8 cellular contexts compared by ENCODE assay signal in genomic region chr15:44593042-44593736, GRCh38. TPM values are rescaled to one million over a fixed set of nuclear protein-coding genes. Genes with fewer than 3 reads are reported as not detected.
DNase-seq lines count a peak whose midpoint lies in the region; ATAC-seq, FAIRE-seq and TF ChIP-seq lines count a peak whose summit lies in the region.

No MANE protein-coding gene starts in this region.

- H3K4me1 ChIP-seq in Loucy (ENCODE audit: insufficient read depth, low read length, poor library complexity, severe bottlenecking) = peaks cover 1% of the 10 kb centered on the region

- H3K9me3 ChIP-seq in Loucy (ENCODE audit: insufficient read depth, low read depth, low read length) = no peaks in the 10 kb centered on the region

- H2AFZ ChIP-seq in Loucy (ENCODE audit: low read length) = no peak overlapping the region

- ATAC-seq in naive B cell (ENCODE audit: low read depth in 2 of 2) (peak; percentile 64 to 72), HG02798 (IDR thresholded peaks at IDR 0.05; ENCODE audit: poor library complexity, unreplicated experiment) (no peak), GM21367 (IDR thresholded peaks at IDR 0.05; ENCODE audit: unreplicated experiment) (no peak)

- H3F3A ChIP-seq in Loucy (ENCODE audit: low read depth) = no peaks in the 10 kb centered on the region

- H3K27me3 Mint-ChIP-seq in naive B cell = no peaks in the 10 kb centered on the region

- peak; percentile 54 for TF ChIP-seq CTCF in Loucy (conservative IDR thresholded peaks at IDR 0.05; ENCODE audit: low read length)

- FAIRE-seq in GM12891 (lab: Jason Lieb, UNC) = no peak

- no peak overlapping the region for H3K4me3 Mint-ChIP-seq in naive B cell

- no peaks in the 10 kb centered on the region for H3K9me3 Mint-ChIP-seq in naive B cell

- no peak overlapping the region for H3K4me3 ChIP-seq in Loucy (ENCODE audit: low read length, poor library complexity, severe bottlenecking)

- H3K36me3 Mint-ChIP-seq in naive B cell = peaks cover 12 to 16% of the 10 kb centered on the region in 2 donors

- H3K9ac ChIP-seq in Loucy (ENCODE audit: low read depth, low read length, poor library complexity, severe bottlenecking) = no peak overlapping the region

- no peak overlapping the region for H3K4me2 ChIP-seq in Loucy (ENCODE audit: low read depth, low read length, poor library complexity, severe bottlenecking)

- H3K27ac Mint-ChIP-seq in naive B cell = peak overlapping the region in 4 of 6 donors; percentile 73 to 92 (median 78)

- no peaks in the 10 kb centered on the region for H3K27me3 ChIP-seq in Loucy (ENCODE audit: insufficient read depth, low read length, poor library complexity, severe bottlenecking)

- H3K79me2 ChIP-seq in Loucy (ENCODE audit: insufficient read depth, low read length) = no peaks in the 10 kb centered on the region

- no peaks in the 10 kb centered on the region for H3K9me2 ChIP-seq in Loucy (replicated peaks; ENCODE audit: low read depth, low read length)

- no peaks in the 10 kb centered on the region for H4K20me1 ChIP-seq in Loucy (ENCODE audit: insufficient read depth, low read length, poor library complexity, severe bottlenecking)

- peaks cover 56% of the 10 kb centered on the region; the same call in 1 of the 2 replicates for H3K36me3 ChIP-seq in Loucy (ENCODE audit: insufficient read depth, low read length)

- DNase-seq in EL (peak; percentile 29), astrocyte of the hippocampus (ENCODE audit: low read depth, low spot score) (peak; percentile 12), naive B cell (peak; percentile 34), NCI-H1417 treated with DMSO at 0.1 percent for 48 hours (lab: John Stamatoyannopoulos, UW) (no peak), GM12891 (ENCODE audit: insufficient read length, low spot score) (no peak)

- H3K4me1 Mint-ChIP-seq in naive B cell = peaks cover 4 to 14% (median 7%) of the 10 kb centered on the region in 3 donors

- TF ChIP-seq POLR2A in GM12891 (IDR thresholded peaks at IDR 0.05; ENCODE audit: low read depth, low read length) = no peak

TF ChIP-seq in GM12891, 5 proteins besides CTCF, POLR2A, EP300 and RAD21:
- TF ChIP-seq PAX5 (IDR thresholded peaks at IDR 0.05; ENCODE audit: insufficient read depth, low read length, severe bottlenecking) (no peak), POLR2AphosphoS5 (IDR thresholded peaks at IDR 0.05; ENCODE audit: low read depth, low read length) (no peak), POU2F2 (IDR thresholded peaks at IDR 0.05; ENCODE audit: low read depth, low read length) (no peak), SPI1 (IDR thresholded peaks at IDR 0.05; ENCODE audit: low read depth, low read length) (no peak), TAF1 (IDR thresholded peaks at IDR 0.05; ENCODE audit: low read depth, low read length) (no peak)

RNA-seq across cellular contexts. Expression of gene EIF3J, which starts 56.2 kb away (rescaled TPM):
- 10 to 100 TPM in 5 of 6 donors, 1 to 10 TPM in 1; 9.3 to 22.5 (median 13.1) TPM for polyA plus RNA-seq in naive B cell (ENCODE audit: low read depth in 6 of 6)
- 51.3 TPM for polyA plus RNA-seq in GM12891 (2012; ENCODE audit: low read depth, missing spikeins)

Comparison
In these comparisons a context has a peak if more than half of its experiments do, and no peak if none do; other contexts are left out.
1. DNase-seq: peak in EL (single experiment), astrocyte of the hippocampus (single experiment) and naive B cell (single experiment); none in NCI-H1417 treated with DMSO at 0.1 percent for 48 hours (single experiment) and GM12891 (single experiment).
2. ATAC-seq: peak in naive B cell (2 of 2); none in HG02798 (single experiment) and GM21367 (single experiment).